Comparison of ENCODE assay signal across 26 cellular contexts in genomic region chr3:190597291-190597690, GRCh38.
A peak's percentile ranks its signal among the peaks of the same experiment; 100 is the strongest.
DNase-seq lines count a peak whose midpoint lies in the region; ATAC-seq and TF ChIP-seq lines count a peak whose summit lies in the region.
"Had no signal": no experiment of that assay in that cellular context is flagged by ENCODE, and none has a peak within 500 bp of the region (broad histone marks: within the 10 kb centered on the region; RNA-seq: fewer than 3 reads in every experiment).

No MANE protein-coding gene starts in this region.

- no peaks in the 10 kb centered on the region for H4K20me1 ChIP-seq in SK-N-SH (ENCODE audit: insufficient read depth)

- TF ChIP-seq CTCF in SK-N-SH (IDR thresholded peaks at IDR 0.05) = no peak
- TF ChIP-seq CTCF in left lung (IDR thresholded peaks at IDR 0.05) = no peak
- no peak for TF ChIP-seq CTCF in thyroid gland (IDR thresholded peaks at IDR 0.05)

- WGBS in SK-N-SH (ENCODE audit: low lambda C conversion rate) = 24% methylated on average over 1 of the region's 1 CpG
- WGBS in thyroid gland, 2 donors = 14 to 30% methylated on average over 1 of the region's 1 CpG

- ATAC-seq in SK-N-SH treated with all-trans-retinoic acid at 6 μM for 48 hours = peak; percentile 66
- peak; percentile 82 for ATAC-seq in left lung
- ATAC-seq: activated naive CD4-positive, alpha-beta T cell treated with anti-CD3 and anti-CD28 coated beads, Interleukin-2, amount 50 U/mL, for 72 hours; naive thymus-derived CD4-positive, alpha-beta T cell; Panc1 had no signal

- TF ChIP-seq POLR2A in thyroid gland (IDR thresholded peaks at IDR 0.05) = no peak

- H3K36me3 ChIP-seq in SK-N-SH (replicated peaks in 1 of 2; ENCODE audit: control insufficient read depth in 1 of 2, insufficient read depth in 2 of 2, low read length in 1 of 2) (peaks cover 0 to 4% of the 10 kb centered on the region in 2 experiments), left lung (no peaks in the 10 kb centered on the region), thyroid gland (no peaks in the 10 kb centered on the region)
- H3K36me3 ChIP-seq: breast epithelium, sigmoid colon had no signal

- H2AFZ ChIP-seq in SK-N-SH (ENCODE audit: low read depth) = no peak overlapping the region

- no peaks in the 10 kb centered on the region for H3F3A ChIP-seq in SK-N-SH (replicated peaks; ENCODE audit: insufficient read depth)

- POLR2A ChIA-PET in SK-N-SH (lab: Yijun Ruan, JAX) = no interaction called here

- no peak overlapping the region for H3K9ac ChIP-seq in SK-N-SH
- H3K9ac ChIP-seq: KMS-11 had no signal

- H3K9me3 ChIP-seq in SK-N-SH (no peaks in the 10 kb centered on the region), left lung (no peaks in the 10 kb centered on the region), thyroid gland (no peaks in the 10 kb centered on the region)
- H3K9me3 ChIP-seq: breast epithelium had no signal

- H3K27ac ChIP-seq in SK-N-SH (ENCODE audit: low read depth in 2 of 2, low read length in 1 of 2) (peak overlapping the region in 1 of 2 experiments; percentile 6; a peak in 1 of 4 replicates), left lung (no peak overlapping the region), thyroid gland (peak overlapping the region in 1 of 3 donors; percentile 29)
- H3K27ac ChIP-seq: breast epithelium, KMS-11, sigmoid colon had no signal

- no peak for TF ChIP-seq EP300 in SK-N-SH (IDR thresholded peaks at IDR 0.05; ENCODE audit: borderline replicate concordance in 1 of 2, low read depth in 1 of 2, low read length in 1 of 2)

- no peak overlapping the region for H3K4me3 ChIP-seq in SK-N-SH (ENCODE audit: low read depth in 2 of 2, low read length in 1 of 2)
- H3K4me3 ChIP-seq in left lung = no peak overlapping the region
- no peak overlapping the region for H3K4me3 ChIP-seq in thyroid gland (replicated peaks in 1 of 3)
- H3K4me3 ChIP-seq: breast epithelium, sigmoid colon had no signal

- no peak for DNase-seq in SK-N-SH
- peak; percentile 64 for DNase-seq in astrocyte of the hippocampus (ENCODE audit: low read depth, low spot score)
- DNase-seq in left lung = no peak
- peak; percentile 79 to 82 for DNase-seq in thyroid gland
- no peak for DNase-seq in HCEC 1CT
- no peak for DNase-seq in NCI-H2196 treated with DMSO at 0.1 percent for 48 hours (lab: John Stamatoyannopoulos, UW; ENCODE audit: unreplicated experiment)
- no peak for DNase-seq in NCI-H526 treated with DMSO at 0.1 percent for 48 hours (lab: John Stamatoyannopoulos, UW)
- DNase-seq: activated B cell treated with CpG ODN at 0.5 μM for 24 hours; activated CD4-positive, alpha-beta T cell treated with anti-CD3 and anti-CD28 coated beads, Interleukin-2, amount 10 ng/mL, durations not matched to agents 7 days and 5 days; amygdala; CD4-positive, alpha-beta T cell; H9; hypothalamus; MM.1S; naive thymus-derived CD4-positive, alpha-beta T cell; NCI-H1417 treated with DMSO at 0.1 percent for 48 hours; NCI-H2081; NCI-H446; NCI-H774; sigmoid colon; stimulated activated CD4-positive, alpha-beta T cell treated with anti-CD3 and anti-CD28 coated beads, Interleukin-4, amount 100 ng/mL, for 4 hours had no signal

- H3K27me3 ChIP-seq in SK-N-SH (ENCODE audit: insufficient read depth) = no peaks in the 10 kb centered on the region
- no peaks in the 10 kb centered on the region for H3K27me3 ChIP-seq in left lung
- H3K27me3 ChIP-seq in thyroid gland = no peaks in the 10 kb centered on the region
- H3K27me3 ChIP-seq: breast epithelium, sigmoid colon had no signal

- H3K9me2 ChIP-seq in SK-N-SH = no peaks in the 10 kb centered on the region

- intact Hi-C loops in left lung (cut with DNase I) (no loop called here), thyroid gland (cut with DNase I) (no loop called here)

- H3K79me2 ChIP-seq in SK-N-SH (ENCODE audit: insufficient read depth) = no peaks in the 10 kb centered on the region; the same call in 1 of the 2 replicates

- H3K4me2 ChIP-seq in SK-N-SH = no peak overlapping the region
- H3K4me2 ChIP-seq: KMS-11 had no signal

- no peak for TF ChIP-seq RAD21 in SK-N-SH (IDR thresholded peaks at IDR 0.05; ENCODE audit: low read length)

- CTCF ChIA-PET in SK-N-SH (lab: Yijun Ruan, JAX) = no interaction called here

- H3K4me1 ChIP-seq in SK-N-SH (ENCODE audit: control insufficient read depth in 1 of 2, insufficient read depth in 2 of 2, low read depth in 1 of 2, low read length in 1 of 2) = peaks cover 0 to 21% of the 10 kb centered on the region in 2 experiments; a peak in 1 of 4 replicates
- peaks cover 5 to 15% of the 10 kb centered on the region in 2 donors for H3K4me1 ChIP-seq in left lung
- peaks cover 8 to 13% of the 10 kb centered on the region in 2 donors for H3K4me1 ChIP-seq in thyroid gland
- H3K4me1 ChIP-seq: breast epithelium, sigmoid colon had no signal

TF ChIP-seq in SK-N-SH treated with all-trans-retinoic acid at 6 μM for 48 hours, 23 proteins besides CTCF, POLR2A, EP300 and RAD21 (continues in another document):
- TF ChIP-seq ARNTL (CRISPR knock-in tag; IDR thresholded peaks at IDR 0.05; ENCODE audit: borderline replicate concordance, low read depth) = no peak
- TF ChIP-seq ESRRG (CRISPR knock-in tag; IDR thresholded peaks at IDR 0.05) = no peak
- no peak for TF ChIP-seq ZNF70 (CRISPR knock-in tag; IDR thresholded peaks at IDR 0.05)
- TF ChIP-seq TOX (CRISPR knock-in tag; IDR thresholded peaks at IDR 0.05; ENCODE audit: borderline replicate concordance) = no peak
- TF ChIP-seq ZFP30 (CRISPR knock-in tag; IDR thresholded peaks at IDR 0.05) = no peak
- no peak for TF ChIP-seq ISL1 (CRISPR knock-in tag; IDR thresholded peaks at IDR 0.05)
- TF ChIP-seq TSHZ2 (CRISPR knock-in tag; IDR thresholded peaks at IDR 0.05) = no peak
- no peak for TF ChIP-seq ZC3H10 (CRISPR knock-in tag; IDR thresholded peaks at IDR 0.05)
- no peak for TF ChIP-seq GLIS3 (CRISPR knock-in tag; IDR thresholded peaks at IDR 0.05)

TF ChIP-seq in SK-N-SH, 30 proteins besides CTCF, POLR2A, EP300 and RAD21 (continues in another document):
- TF ChIP-seq GABPA (IDR thresholded peaks at IDR 0.05; ENCODE audit: low read depth) = no peak
- no peak for TF ChIP-seq POLR2AphosphoS5 (IDR thresholded peaks at IDR 0.05; ENCODE audit: low read depth, low read length)
- TF ChIP-seq MEF2A (IDR thresholded peaks at IDR 0.05; ENCODE audit: borderline replicate concordance, low read depth) = no peak
- TF ChIP-seq, protein P1, sequence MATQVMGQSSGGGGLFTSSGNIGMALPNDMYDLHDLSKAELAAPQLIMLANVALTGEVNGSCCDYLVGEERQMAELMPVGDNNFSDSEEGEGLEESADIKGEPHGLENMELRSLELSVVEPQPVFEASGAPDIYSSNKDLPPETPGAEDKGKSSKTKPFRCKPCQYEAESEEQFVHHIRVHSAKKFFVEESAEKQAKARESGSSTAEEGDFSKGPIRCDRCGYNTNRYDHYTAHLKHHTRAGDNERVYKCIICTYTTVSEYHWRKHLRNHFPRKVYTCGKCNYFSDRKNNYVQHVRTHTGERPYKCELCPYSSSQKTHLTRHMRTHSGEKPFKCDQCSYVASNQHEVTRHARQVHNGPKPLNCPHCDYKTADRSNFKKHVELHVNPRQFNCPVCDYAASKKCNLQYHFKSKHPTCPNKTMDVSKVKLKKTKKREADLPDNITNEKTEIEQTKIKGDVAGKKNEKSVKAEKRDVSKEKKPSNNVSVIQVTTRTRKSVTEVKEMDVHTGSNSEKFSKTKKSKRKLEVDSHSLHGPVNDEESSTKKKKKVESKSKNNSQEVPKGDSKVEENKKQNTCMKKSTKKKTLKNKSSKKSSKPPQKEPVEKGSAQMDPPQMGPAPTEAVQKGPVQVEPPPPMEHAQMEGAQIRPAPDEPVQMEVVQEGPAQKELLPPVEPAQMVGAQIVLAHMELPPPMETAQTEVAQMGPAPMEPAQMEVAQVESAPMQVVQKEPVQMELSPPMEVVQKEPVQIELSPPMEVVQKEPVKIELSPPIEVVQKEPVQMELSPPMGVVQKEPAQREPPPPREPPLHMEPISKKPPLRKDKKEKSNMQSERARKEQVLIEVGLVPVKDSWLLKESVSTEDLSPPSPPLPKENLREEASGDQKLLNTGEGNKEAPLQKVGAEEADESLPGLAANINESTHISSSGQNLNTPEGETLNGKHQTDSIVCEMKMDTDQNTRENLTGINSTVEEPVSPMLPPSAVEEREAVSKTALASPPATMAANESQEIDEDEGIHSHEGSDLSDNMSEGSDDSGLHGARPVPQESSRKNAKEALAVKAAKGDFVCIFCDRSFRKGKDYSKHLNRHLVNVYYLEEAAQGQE (IDR thresholded peaks at IDR 0.05; ENCODE audit: low read depth, low read length) = no peak
- TF ChIP-seq, protein P2, sequence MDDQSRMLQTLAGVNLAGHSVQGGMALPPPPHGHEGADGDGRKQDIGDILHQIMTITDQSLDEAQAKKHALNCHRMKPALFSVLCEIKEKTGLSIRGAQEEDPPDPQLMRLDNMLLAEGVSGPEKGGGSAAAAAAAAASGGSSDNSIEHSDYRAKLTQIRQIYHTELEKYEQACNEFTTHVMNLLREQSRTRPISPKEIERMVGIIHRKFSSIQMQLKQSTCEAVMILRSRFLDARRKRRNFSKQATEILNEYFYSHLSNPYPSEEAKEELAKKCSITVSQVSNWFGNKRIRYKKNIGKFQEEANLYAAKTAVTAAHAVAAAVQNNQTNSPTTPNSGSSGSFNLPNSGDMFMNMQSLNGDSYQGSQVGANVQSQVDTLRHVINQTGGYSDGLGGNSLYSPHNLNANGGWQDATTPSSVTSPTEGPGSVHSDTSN (IDR thresholded peaks at IDR 0.05) = no peak
- no peak for TF ChIP-seq ZBTB33 (IDR thresholded peaks at IDR 0.05; ENCODE audit: borderline replicate concordance, low read depth)
- no peak for TF ChIP-seq RFX5 (IDR thresholded peaks at IDR 0.05; ENCODE audit: low read length)

Comparison
In these comparisons a context has a peak if more than half of its experiments do, and no peak if none do; other contexts are left out.
1. DNase-seq: peak in astrocyte of the hippocampus (single experiment) and thyroid gland (2 of 2); none in SK-N-SH (single experiment), left lung (0 of 2), HCEC 1CT (single experiment), NCI-H2196 treated with DMSO at 0.1 percent for 48 hours (single experiment) and NCI-H526 treated with DMSO at 0.1 percent for 48 hours (single experiment).